Comparison of ENCODE assay signal across 8 cellular contexts in the genomic region with DNA sequence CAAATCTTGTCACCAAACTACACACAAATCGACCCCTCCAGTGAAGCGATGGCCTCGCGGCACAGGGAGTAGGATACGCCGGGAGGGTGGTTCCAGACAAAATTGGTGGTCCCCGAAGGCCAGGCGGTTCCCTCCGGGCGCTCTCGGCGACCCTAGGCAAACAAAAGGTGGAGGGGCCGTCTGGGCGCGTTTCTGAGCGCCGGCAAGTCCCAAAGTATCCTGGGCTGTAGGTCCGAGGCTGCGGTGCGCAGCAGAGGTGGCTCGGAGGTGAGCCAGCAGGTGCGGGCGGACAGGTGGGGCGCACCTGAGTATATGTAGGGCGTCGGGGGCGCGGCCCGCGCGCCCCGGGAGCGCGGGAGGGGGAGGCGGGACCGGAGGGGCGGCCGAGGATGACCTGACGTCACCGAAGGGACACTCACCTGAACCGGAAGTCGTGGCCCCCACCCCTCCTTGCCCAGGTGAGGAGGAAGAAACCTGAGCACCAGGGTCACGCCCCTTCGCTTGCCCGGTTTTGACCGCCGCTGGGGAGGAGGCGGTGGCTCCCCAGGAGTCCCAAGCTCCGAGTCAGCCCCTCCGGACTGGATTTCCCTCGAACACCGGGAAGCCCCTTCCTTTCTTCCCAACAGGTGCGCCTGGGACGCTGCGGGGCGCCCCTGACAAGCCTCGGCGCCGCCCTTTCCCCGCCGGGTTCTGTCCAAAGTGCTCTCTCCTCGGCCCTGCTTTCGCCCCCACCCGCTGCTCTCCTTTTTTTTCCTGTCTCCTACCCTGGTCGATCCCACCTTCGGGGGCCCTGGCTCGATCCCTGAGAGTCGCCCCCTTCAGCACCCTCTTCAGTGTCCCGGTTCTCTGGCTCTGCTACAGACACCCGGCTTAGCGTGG. TPM values are rescaled to one million over a fixed set of nuclear protein-coding genes. Genes with fewer than 3 reads are reported as not detected.
DNase-seq lines count a peak whose midpoint lies in the region; ATAC-seq, FAIRE-seq and TF ChIP-seq lines count a peak whose summit lies in the region.

A gene with protein sequence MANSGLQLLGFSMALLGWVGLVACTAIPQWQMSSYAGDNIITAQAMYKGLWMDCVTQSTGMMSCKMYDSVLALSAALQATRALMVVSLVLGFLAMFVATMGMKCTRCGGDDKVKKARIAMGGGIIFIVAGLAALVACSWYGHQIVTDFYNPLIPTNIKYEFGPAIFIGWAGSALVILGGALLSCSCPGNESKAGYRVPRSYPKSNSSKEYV (minus strand): TSS at position 287 of the 879 bp plus-strand sequence. CDS start 435 bp downstream, outside the sequence.

- H3K4me3 Mint-ChIP-seq in astrocyte (ENCODE audit: unreplicated experiment) = peak within 1 kb of the TSS; percentile 57

- H3K27ac Mint-ChIP-seq in astrocyte (ENCODE audit: unreplicated experiment) = peak within 1 kb of the TSS; percentile 45

- H4K8ac ChIP-seq in IMR-90 (ENCODE audit: low read depth in 2 of 2, low read length in 2 of 2) = peak within 1 kb of the TSS; percentile 78 to 98; a peak in 3 of 4 replicates

- no peak for ATAC-seq in IMR-90 (ENCODE audit: low read depth)
- peak; percentile 79 for ATAC-seq in left lung
- no peak for ATAC-seq in HG03378 (IDR thresholded peaks at IDR 0.05; ENCODE audit: unreplicated experiment)

- TF ChIP-seq CTCF in AG04450 (IDR thresholded peaks at IDR 0.05; ENCODE audit: low read depth, low read length) (no peak), IMR-90 (conservative IDR thresholded peaks at IDR 0.05; ENCODE audit: low read depth, low read length) (no peak), astrocyte (IDR thresholded peaks at IDR 0.05; ENCODE audit: insufficient read depth, low read depth, low read length) (no peak), left lung (IDR thresholded peaks at IDR 0.05) (no peak), tibial nerve (IDR thresholded peaks at IDR 0.05) (no peak)

- no peak for TF ChIP-seq EP300 in tibial nerve (IDR thresholded peaks at IDR 0.05)

- no peak within 1 kb of the TSS for H2BK5ac ChIP-seq in IMR-90 (ENCODE audit: low read depth, low read length, poor library complexity, severe bottlenecking)

- H2BK15ac ChIP-seq in IMR-90 (ENCODE audit: low read depth, low read length) = peak within 1 kb of the TSS; percentile 89; the same call in 2 of the 3 replicates

- no peak within 1 kb of the TSS for H3K9ac ChIP-seq in IMR-90 (ENCODE audit: low read depth, low read length)
- peak within 1 kb of the TSS; percentile 23 for H3K9ac ChIP-seq in astrocyte (ENCODE audit: low read length)

- peaks cover 3% of the 10 kb centered on the region for H3K9me3 Mint-ChIP-seq in astrocyte (ENCODE audit: unreplicated experiment)

- H2BK120ac ChIP-seq in IMR-90 (ENCODE audit: low read depth, low read length) = peak within 1 kb of the TSS; percentile 88

- POLR2A ChIA-PET in AG04450 (lab: Yijun Ruan, JAX) (interaction anchor here (0.6 to 0.7 kb wide), 2 partner anchors 49 to 212 kb away, joined by 4 to 8 read pairs; no protein-coding TSS in a partner anchor), IMR-90 (lab: Charles Lee; ENCODE audit: unreplicated experiment) (no interaction called here)

- dilution Hi-C loops in IMR-90 (cut with HindIII; ENCODE audit: low sequenced_read_pairs, unreplicated experiment) = no loop called here

- peaks cover 6% of the 10 kb centered on the region for H3K36me3 Mint-ChIP-seq in astrocyte (ENCODE audit: low read depth, unreplicated experiment)

- no peak for TF ChIP-seq RAD21 in IMR-90 (IDR thresholded peaks at IDR 0.05; ENCODE audit: low read length)

- H2BK20ac ChIP-seq in IMR-90 (ENCODE audit: low read depth, low read length) = peak within 1 kb of the TSS; percentile 2

- H3K27me3 Mint-ChIP-seq in astrocyte (ENCODE audit: low read depth, unreplicated experiment) = peaks cover 14% of the 10 kb centered on the region

- H3K79me2 ChIP-seq in astrocyte (ENCODE audit: insufficient read depth, low read length) = no peaks in the 10 kb centered on the region

- peaks cover 16% of the 10 kb centered on the region for H3K36me3 ChIP-seq in IMR-90 (ENCODE audit: control insufficient read depth, insufficient read depth, low read length)
- no peaks in the 10 kb centered on the region for H3K36me3 ChIP-seq in astrocyte (ENCODE audit: insufficient read depth, low read length)
- peaks cover 0 to 30% of the 10 kb centered on the region in 2 donors for H3K36me3 ChIP-seq in left lung
- H3K36me3 ChIP-seq in tibial nerve = peaks cover 0 to 27% (median 0%) of the 10 kb centered on the region in 3 donors

- peak within 1 kb of the TSS; percentile 90 for H2AFZ ChIP-seq in IMR-90 (replicated peaks; ENCODE audit: low read length, poor library complexity)
- H2AFZ ChIP-seq in astrocyte (ENCODE audit: low read depth, low read length) = peak within 1 kb of the TSS; percentile 67

- in situ Hi-C loops in IMR-90 (cut with MboI; ENCODE audit: low sequenced_read_pairs) = no loop called here

- 0 out of 2 replicates have a peak within 1 kb of the TSS, but pooled peaks have one; percentile 9 for H3K18ac ChIP-seq in IMR-90 (ENCODE audit: low read depth, low read length)

- peak within 1 kb of the TSS; percentile 86 for H4K5ac ChIP-seq in IMR-90 (ENCODE audit: low read depth, low read length)

- FAIRE-seq in astrocyte (lab: Jason Lieb, UNC) = no peak

- no peaks in the 10 kb centered on the region for H4K20me1 ChIP-seq in IMR-90 (ENCODE audit: insufficient read depth, low read length)
- H4K20me1 ChIP-seq in astrocyte (ENCODE audit: insufficient read depth, low read length) = no peaks in the 10 kb centered on the region

- peak within 1 kb of the TSS; percentile 81 for H2AK5ac ChIP-seq in IMR-90 (ENCODE audit: low read depth, low read length)

- CTCF ChIA-PET in AG04450 (lab: Charles Lee) (no interaction called here), IMR-90 (lab: Yijun Ruan, JAX) (no interaction called here)

- no peak within 1 kb of the TSS; the same call in 1 of the 2 replicates for H3K56ac ChIP-seq in IMR-90 (ENCODE audit: extremely low read depth, insufficient read depth, low read length)

- no peak within 1 kb of the TSS for H3K27ac ChIP-seq in AG04450 (ENCODE audit: low read depth, low read length)
- no peak within 1 kb of the TSS for H3K27ac ChIP-seq in IMR-90 (ENCODE audit: insufficient read depth, low read length)
- no peak within 1 kb of the TSS for H3K27ac ChIP-seq in astrocyte (ENCODE audit: low read depth, low read length)
- H3K27ac ChIP-seq in left lung = peak within 1 kb of the TSS; percentile 86 to 88
- H3K27ac ChIP-seq in tibial nerve = peak within 1 kb of the TSS in 1 of 4 donors; percentile 76

- H3K4me1 ChIP-seq in IMR-90 (ENCODE audit: control insufficient read depth, insufficient read depth, low read length) = peaks cover 11% of the 10 kb centered on the region
- H3K4me1 ChIP-seq in astrocyte (ENCODE audit: insufficient read depth, low read length) = peaks cover 12% of the 10 kb centered on the region
- peaks cover 3 to 46% of the 10 kb centered on the region in 2 donors for H3K4me1 ChIP-seq in left lung
- peaks cover 0 to 38% (median 13%) of the 10 kb centered on the region in 4 donors for H3K4me1 ChIP-seq in tibial nerve

- no peaks in the 10 kb centered on the region; the same call in 1 of the 2 replicates for H3K9me3 ChIP-seq in AG04450 (ENCODE audit: control insufficient read depth, insufficient read depth, low read length)
- H3K9me3 ChIP-seq in IMR-90 (ENCODE audit: control insufficient read depth, insufficient read depth, low read length) = no peaks in the 10 kb centered on the region
- H3K9me3 ChIP-seq in astrocyte (ENCODE audit: insufficient read depth, low read depth, low read length) = no peaks in the 10 kb centered on the region
- H3K9me3 ChIP-seq in left lung = no peaks in the 10 kb centered on the region
- no peaks in the 10 kb centered on the region for H3K9me3 ChIP-seq in tibial nerve

- H3K9me1 ChIP-seq in IMR-90 (ENCODE audit: insufficient read depth, low read length) = peaks cover 10% of the 10 kb centered on the region

- DNase-seq in AG04450 (ENCODE audit: low read depth, low spot score) (no peak), IMR-90 (no peak), astrocyte (ENCODE audit: low read depth) (no peak), left lung (peak; percentile 89 to 93), tibial nerve (ENCODE audit: low spot score in 2 of 2) (no peak), NCI-H1092 treated with DMSO at 0.1 percent for 48 hours (lab: John Stamatoyannopoulos, UW) (no peak)
- no peak for DNase-seq in activated CD4-positive, CD25-positive, alpha-beta regulatory T cell treated with anti-CD3 and anti-CD28 coated beads, Interleukin-2, amount 50 U/mL, for 72 hours

- 23% methylated on average over 42 of the region's 71 CpGs; no CpG with 5 or more reads in 1 of the 2 experiments for WGBS in IMR-90 (ENCODE audit: extremely low coverage in 2 of 2, insufficient read length in 1 of 2), 2 experiments
- 5 to 7% methylated on average over 55 to 58 of the region's 71 CpGs for WGBS in tibial nerve, 2 donors

- peak within 1 kb of the TSS; percentile 40; the same call in 1 of the 2 replicates for H3K4me3 ChIP-seq in AG04450 (ENCODE audit: low read depth, low read length)
- peak within 1 kb of the TSS; percentile 37; the same call in 1 of the 2 replicates for H3K4me3 ChIP-seq in IMR-90 (ENCODE audit: insufficient read depth, low read depth, low read length)
- peak within 1 kb of the TSS; percentile 28 for H3K4me3 ChIP-seq in astrocyte (ENCODE audit: insufficient read depth, low read depth, low read length)
- peak within 1 kb of the TSS; percentile 56 to 59 for H3K4me3 ChIP-seq in left lung
- H3K4me3 ChIP-seq in tibial nerve = peak within 1 kb of the TSS; percentile 18 to 49 (median 44)

- H3K14ac ChIP-seq in IMR-90 (replicated peaks; ENCODE audit: low read depth, low read length) = peak within 1 kb of the TSS; percentile 96

- peak within 1 kb of the TSS; percentile 79 for H4K91ac ChIP-seq in IMR-90 (ENCODE audit: insufficient read depth, low read depth, low read length)

- H3K79me1 ChIP-seq in IMR-90 (ENCODE audit: low read depth in 1 of 2, low read length in 2 of 2) = no peaks in the 10 kb centered on the region

- peak within 1 kb of the TSS; percentile 77 for H3K4ac ChIP-seq in IMR-90 (ENCODE audit: low read depth, low read length)

- peak within 1 kb of the TSS; percentile 86 for H2AK9ac ChIP-seq in IMR-90 (replicated peaks; ENCODE audit: low read depth, low read length, poor library complexity)

- intact Hi-C loops in IMR-90 (cut with micrococcal nuclease) (no loop called here), left lung (cut with DNase I) (no loop called here)

- H3K27me3 ChIP-seq in AG04450 (ENCODE audit: control insufficient read depth, insufficient read depth, low read length) (peaks cover 8% of the 10 kb centered on the region), IMR-90 (ENCODE audit: control insufficient read depth, insufficient read depth, low read length) (peaks cover 13% of the 10 kb centered on the region; the same call in 1 of the 2 replicates), astrocyte (ENCODE audit: insufficient read depth, low read length) (peaks cover 14% of the 10 kb centered on the region), left lung (peaks cover 10 to 58% of the 10 kb centered on the region in 2 donors), tibial nerve (peaks cover 0 to 50% of the 10 kb centered on the region in 2 donors)

- peak within 1 kb of the TSS; percentile 91; the same call in 1 of the 2 replicates for H3K23ac ChIP-seq in IMR-90 (ENCODE audit: low read depth, low read length)

- BruUV-seq in IMR-90 (replicated peaks; lab: Mats Ljungman, UMichigan) = no TSS peak

- H3K4me2 ChIP-seq in IMR-90 (ENCODE audit: low read depth, low read length) (peak within 1 kb of the TSS; percentile 82), astrocyte (ENCODE audit: low read length) (peak within 1 kb of the TSS; percentile 80)

- TF ChIP-seq POLR2A in IMR-90 (IDR thresholded peaks at IDR 0.05; ENCODE audit: low read depth, low read length) (no peak), tibial nerve (IDR thresholded peaks at IDR 0.05) (no peak)

- peaks cover 3% of the 10 kb centered on the region for H3K4me1 Mint-ChIP-seq in astrocyte (ENCODE audit: low read depth, unreplicated experiment)

RNA-seq across cellular contexts. Expression of the gene that starts here (rescaled TPM):
- polyA plus RNA-seq in AG04450 (2011; rRNA removed) = 0.84 and 1.0 TPM in 2 replicates
- polyA minus RNA-seq in AG04450 (2011; rRNA and poly(A)+ RNA removed) = 0.26 and 1.2 TPM in 2 replicates
- total RNA-seq in IMR-90 (2012; rRNA removed) = 0.56 and 1.4 TPM in 2 replicates
- 1.4 and 2.8 TPM in 2 replicates for polyA plus RNA-seq in IMR-90 (2012; rRNA removed)
- polyA plus RNA-seq in IMR-90 (2012; cell fraction: cytosol; rRNA removed) = 2.8 and 3.1 TPM in 2 replicates
- polyA plus RNA-seq in IMR-90 (2012; cell fraction: nucleus; rRNA removed; ENCODE audit: low replicate concordance) = 11.8 and 14.7 TPM in 2 replicates
- total RNA-seq in astrocyte = 4.6 and 10.5 TPM in 2 replicates
- 100 to 1,000 TPM; 187 to 197 TPM for total RNA-seq in left lung
- total RNA-seq in tibial nerve = 1 to 10 TPM in 3 of 4 donors, not detected in 1; 2.0 to 5.9 (median 2.4) TPM

Comparison
In these comparisons a context has a peak if more than half of its experiments do, and no peak if none do; other contexts are left out.
1. RNA of the gene that starts here (total RNA-seq): 187 to 197 TPM in left lung; 4.6 to 10.5 TPM in astrocyte, 2.0 to 5.9 TPM in tibial nerve and 0.56 to 1.4 TPM in IMR-90; every median in the first group is over 10 times any median in the second.
2. DNase-seq: peak in left lung (2 of 2); none in AG04450 (single experiment), IMR-90 (single experiment), astrocyte (single experiment), tibial nerve (0 of 2), activated CD4-positive, CD25-positive, alpha-beta regulatory T cell treated with anti-CD3 and anti-CD28 coated beads, Interleukin-2, amount 50 U/mL, for 72 hours (single experiment) and NCI-H1092 treated with DMSO at 0.1 percent for 48 hours (single experiment).
3. H3K27ac ChIP-seq: peak in left lung (2 of 2); none in AG04450 (single experiment), IMR-90 (single experiment) and astrocyte (single experiment).
4. Peak in every context shown above with its lines, with median percentiles within 50 percentile points of each other: H3K4me3 ChIP-seq.